In the genomic region with DNA sequence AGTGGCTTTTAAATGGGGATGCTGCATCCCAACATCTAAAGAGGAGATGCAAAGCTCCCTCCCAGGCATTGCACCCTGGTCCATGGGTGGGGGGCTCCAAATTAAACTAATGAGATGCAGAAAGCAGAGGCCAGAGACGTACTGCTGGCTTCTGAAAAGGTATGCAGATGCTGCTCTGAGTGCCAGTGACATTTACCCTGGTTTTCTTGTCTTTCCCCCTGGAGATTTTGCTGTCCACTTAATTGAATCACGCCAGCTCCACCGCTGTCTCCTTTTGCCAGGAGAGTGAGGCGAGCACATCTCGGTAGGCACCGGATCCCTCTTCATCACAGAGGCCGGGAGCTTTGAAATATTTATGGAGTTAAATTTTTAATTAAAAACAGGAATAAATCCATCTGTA, we compare ENCODE assay signal across 1 cellular context.
TF ChIP-seq lines count a peak whose summit lies in the region.

No MANE protein-coding gene starts in this region.

TF ChIP-seq in GM23338, 12 proteins besides CTCF, POLR2A, EP300 and RAD21 (continued from another document):
- TF ChIP-seq ZNF462 (CRISPR knock-in tag; IDR thresholded peaks at IDR 0.05) (no peak), ZNF331 (CRISPR knock-in tag; IDR thresholded peaks at IDR 0.05; ENCODE audit: low read depth) (no peak), EZH2phosphoT487 (IDR thresholded peaks at IDR 0.05; ENCODE audit: unreplicated experiment) (no peak), NANOG (IDR thresholded peaks at IDR 0.05; ENCODE audit: borderline replicate concordance) (no peak), ZNF114 (CRISPR knock-in tag; IDR thresholded peaks at IDR 0.05) (no peak), CREB1 (CRISPR knock-in tag; IDR thresholded peaks at IDR 0.05; ENCODE audit: low read depth) (no peak)
- TF ChIP-seq, protein P1, sequence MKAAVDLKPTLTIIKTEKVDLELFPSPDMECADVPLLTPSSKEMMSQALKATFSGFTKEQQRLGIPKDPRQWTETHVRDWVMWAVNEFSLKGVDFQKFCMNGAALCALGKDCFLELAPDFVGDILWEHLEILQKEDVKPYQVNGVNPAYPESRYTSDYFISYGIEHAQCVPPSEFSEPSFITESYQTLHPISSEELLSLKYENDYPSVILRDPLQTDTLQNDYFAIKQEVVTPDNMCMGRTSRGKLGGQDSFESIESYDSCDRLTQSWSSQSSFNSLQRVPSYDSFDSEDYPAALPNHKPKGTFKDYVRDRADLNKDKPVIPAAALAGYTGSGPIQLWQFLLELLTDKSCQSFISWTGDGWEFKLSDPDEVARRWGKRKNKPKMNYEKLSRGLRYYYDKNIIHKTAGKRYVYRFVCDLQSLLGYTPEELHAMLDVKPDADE (IDR thresholded peaks at IDR 0.05): no peak
